8 cellular contexts compared by ENCODE assay signal in genomic region chr17:2711608-2712299, GRCh38. TPM values are rescaled to one million over a fixed set of nuclear protein-coding genes. Genes with fewer than 3 reads are reported as not detected.
DNase-seq lines count a peak whose midpoint lies in the region; ATAC-seq and TF ChIP-seq lines count a peak whose summit lies in the region.

TSS of gene CLUH (minus strand) at chr17:2711764. CDS start at chr17:2711661, 103 bp downstream.

- TF ChIP-seq EP300 in tibial nerve (IDR thresholded peaks at IDR 0.05): peak; percentile 89 to 98

- TF ChIP-seq CTCF in GM12865 (IDR thresholded peaks at IDR 0.05; ENCODE audit: insufficient read depth, low read depth, low read length, missing control alignments): no peak
- TF ChIP-seq CTCF in cardiac muscle cell (IDR thresholded peaks at IDR 0.05; ENCODE audit: low read depth, low read length): no peak
- peak in 1 of 5 experiments; percentile 72 for TF ChIP-seq CTCF in tibial nerve (IDR thresholded peaks at IDR 0.05)

- H2BK12ac ChIP-seq in trophoblast cell (ENCODE audit: low read length): no peak within 1 kb of the TSS

- peak within 1 kb of the TSS; percentile 86 for H3K4me2 ChIP-seq in trophoblast cell (ENCODE audit: low read length)

- peaks cover 12% of the 10 kb centered on the region for H3K36me3 Mint-ChIP-seq in activated naive CD8-positive, alpha-beta T cell treated with anti-CD3 and anti-CD28 coated beads, Interleukin-2, amount 50 U/mL, for 24 hours (ENCODE audit: low read depth)

- H4K12ac ChIP-seq in trophoblast cell (ENCODE audit: low read depth, low read length): peak within 1 kb of the TSS; percentile 0

- H2BK120ac ChIP-seq in trophoblast cell (ENCODE audit: insufficient read depth, low read length, poor library complexity): peak within 1 kb of the TSS; percentile 0

- H3K4me3 ChIP-seq in GM12865 (ENCODE audit: low read depth, low read length): peak within 1 kb of the TSS; percentile 85
- H3K4me3 ChIP-seq in cardiac muscle cell: peak within 1 kb of the TSS; percentile 69
- peak within 1 kb of the TSS; percentile 90 for H3K4me3 ChIP-seq in trophoblast cell (ENCODE audit: low read depth, low read length)
- peak within 1 kb of the TSS; percentile 65 to 97 (median 76) for H3K4me3 ChIP-seq in tibial nerve

- H3K18ac ChIP-seq in trophoblast cell (ENCODE audit: low read length): peak within 1 kb of the TSS; percentile 39

- peak within 1 kb of the TSS; percentile 48 for H4K91ac ChIP-seq in trophoblast cell (ENCODE audit: low read depth, low read length)

- H3K9me3 ChIP-seq in cardiac muscle cell (ENCODE audit: low read depth) (no peaks in the 10 kb centered on the region), trophoblast cell (ENCODE audit: insufficient read depth, low read depth, low read length) (no peaks in the 10 kb centered on the region), tibial nerve (no peaks in the 10 kb centered on the region)

- no peak within 1 kb of the TSS for H2BK5ac ChIP-seq in trophoblast cell (ENCODE audit: low read depth, low read length, poor library complexity)

- WGBS in trophoblast cell (ENCODE audit: extremely low coverage, insufficient coverage, insufficient read length): no CpG with 5 or more reads among the region's 76 CpGs
- WGBS in tibial nerve, 2 donors: 0 to 1% methylated on average over 27 to 58 of the region's 76 CpGs

- no peak within 1 kb of the TSS for H3K23ac ChIP-seq in trophoblast cell (ENCODE audit: low read length)

- H3K27me3 ChIP-seq in cardiac muscle cell (no peaks in the 10 kb centered on the region), trophoblast cell (ENCODE audit: insufficient read depth, low read length) (no peaks in the 10 kb centered on the region), tibial nerve (no peaks in the 10 kb centered on the region)

- H3K4me3 Mint-ChIP-seq in activated naive CD8-positive, alpha-beta T cell treated with anti-CD3 and anti-CD28 coated beads, Interleukin-2, amount 50 U/mL, for 24 hours: peak within 1 kb of the TSS; percentile 91

- DNase-seq in GM12865 (ENCODE audit: low read depth) (peak; percentile 99), NCI-H1105 treated with DMSO at 0.1 percent for 48 hours (lab: John Stamatoyannopoulos, UW) (peak; percentile 75), SW480 (ENCODE audit: low spot score) (peak; percentile 91), cardiac muscle cell (ENCODE audit: low read depth in 1 of 2, low spot score in 1 of 2) (peak; percentile 96 to 99), trophoblast cell (peak; percentile 95 to 99), tibial nerve (ENCODE audit: low spot score in 2 of 2) (peak; percentile 91 to 94)
- peak; percentile 98 for DNase-seq in activated naive CD8-positive, alpha-beta T cell treated with anti-CD3 and anti-CD28 coated beads, Interleukin-2, amount 50 U/mL, for 24 hours

- peaks cover 2% of the 10 kb centered on the region for H3K79me1 ChIP-seq in trophoblast cell (ENCODE audit: low read length)

- peak within 1 kb of the TSS; percentile 77 for H3K9ac ChIP-seq in trophoblast cell (ENCODE audit: low read length)

- peak within 1 kb of the TSS; percentile 0 for H2AK5ac ChIP-seq in trophoblast cell (ENCODE audit: low read length)

- peak within 1 kb of the TSS; percentile 48 for H4K8ac ChIP-seq in trophoblast cell (ENCODE audit: low read depth, low read length)

- H3K27ac ChIP-seq in cardiac muscle cell (peak within 1 kb of the TSS; percentile 31), trophoblast cell (ENCODE audit: low read depth, low read length) (no peak within 1 kb of the TSS), tibial nerve (peak within 1 kb of the TSS; percentile 44 to 85 (median 82))

- peak within 1 kb of the TSS; percentile 57 for H2AFZ ChIP-seq in trophoblast cell (ENCODE audit: insufficient read depth, low read length, poor library complexity)

- peaks cover 38% of the 10 kb centered on the region for H3K4me1 Mint-ChIP-seq in activated naive CD8-positive, alpha-beta T cell treated with anti-CD3 and anti-CD28 coated beads, Interleukin-2, amount 50 U/mL, for 24 hours

- H3K36me3 ChIP-seq in cardiac muscle cell (no peaks in the 10 kb centered on the region), trophoblast cell (ENCODE audit: control insufficient read depth in 1 of 2, insufficient read depth in 2 of 2, low read length in 2 of 2) (no peaks in the 10 kb centered on the region), tibial nerve (no peaks in the 10 kb centered on the region)

- peak within 1 kb of the TSS; percentile 29 for H3K14ac ChIP-seq in trophoblast cell (ENCODE audit: low read length)

- peaks cover 34% of the 10 kb centered on the region for H3K4me1 ChIP-seq in cardiac muscle cell (ENCODE audit: low read depth)
- peaks cover 18 to 29% of the 10 kb centered on the region in 2 experiments for H3K4me1 ChIP-seq in trophoblast cell (ENCODE audit: control insufficient read depth in 1 of 2, insufficient read depth in 2 of 2, low read length in 2 of 2)
- H3K4me1 ChIP-seq in tibial nerve: peaks cover 0 to 50% (median 48%) of the 10 kb centered on the region in 4 donors

- TF ChIP-seq POLR2A in tibial nerve (IDR thresholded peaks at IDR 0.05): peak; percentile 21 to 64

- no peaks in the 10 kb centered on the region for H3K27me3 Mint-ChIP-seq in activated naive CD8-positive, alpha-beta T cell treated with anti-CD3 and anti-CD28 coated beads, Interleukin-2, amount 50 U/mL, for 24 hours

- H3K79me2 ChIP-seq in trophoblast cell (ENCODE audit: control insufficient read depth, insufficient read depth, low read length, poor library complexity): peaks cover 14% of the 10 kb centered on the region

- H3K4ac ChIP-seq in trophoblast cell (ENCODE audit: low read depth, low read length): peak within 1 kb of the TSS; percentile 50

- ATAC-seq in HG02642 (IDR thresholded peaks at IDR 0.05; ENCODE audit: poor library complexity, unreplicated experiment): peak; percentile 75
- peak; percentile 91 for ATAC-seq in activated naive CD8-positive, alpha-beta T cell treated with anti-CD3 and anti-CD28 coated beads, Interleukin-2, amount 50 U/mL, for 24 hours

- no peaks in the 10 kb centered on the region for H3K9me3 Mint-ChIP-seq in activated naive CD8-positive, alpha-beta T cell treated with anti-CD3 and anti-CD28 coated beads, Interleukin-2, amount 50 U/mL, for 24 hours

- H3K27ac Mint-ChIP-seq in activated naive CD8-positive, alpha-beta T cell treated with anti-CD3 and anti-CD28 coated beads, Interleukin-2, amount 50 U/mL, for 24 hours: peak within 1 kb of the TSS; percentile 85

RNA-seq across cellular contexts. Expression of gene CLUH, which starts in this region (rescaled TPM):
- total RNA-seq in cardiac muscle cell (70.7 and 93.5 TPM in 2 replicates), tibial nerve (100 to 1,000 TPM in 1 of 4 donors, 10 to 100 TPM in 3; 45.4 to 118 (median 56.1) TPM)
- 56.2 and 58.6 TPM in 2 replicates for polyA plus RNA-seq in cardiac muscle cell
- 28.9 and 29.4 TPM in 2 replicates for polyA plus RNA-seq in trophoblast cell (2013)
